Comparison of ENCODE assay signal across 29 cellular contexts in genomic region chr11:111035746-111036145, GRCh38.
DNase-seq lines count a peak whose midpoint lies in the region; ATAC-seq, FAIRE-seq and TF ChIP-seq lines count a peak whose summit lies in the region.
"Had no signal": no experiment of that assay in that cellular context is flagged by ENCODE, and none has a peak within 500 bp of the region (broad histone marks: within the 10 kb centered on the region; RNA-seq: fewer than 3 reads in every experiment).

No MANE protein-coding gene starts in this region.

- H3K36me3 Mint-ChIP-seq in memory B cell = peaks cover 3% of the 10 kb centered on the region
- H3K36me3 Mint-ChIP-seq: CD14-positive monocyte; CD4-positive, alpha-beta memory T cell; CD4-positive, CD25-positive, alpha-beta regulatory T cell; CD8-positive, alpha-beta memory T cell; CD8-positive, alpha-beta T cell had no signal

- DNase-seq in memory B cell (ENCODE audit: low spot score in 2 of 2) (no peak), urothelium cell line (ENCODE audit: low spot score) (no peak), GM12891 (ENCODE audit: insufficient read length, low spot score) (no peak)
- DNase-seq: 8988T; ACHN; AML-193; BE2C; C1 segment of cervical spinal cord; Caco-2; Calu3; CD4-positive, alpha-beta memory T cell; CD4-positive, alpha-beta T cell; CD4-positive, CD25-positive, alpha-beta regulatory T cell; CD8-positive, alpha-beta memory T cell; CD8-positive, alpha-beta T cell; COR-L47; DMS 273 treated with DMSO at 0.1 percent for 48 hours; DMS153; DMS53; DMS79; DMS79 treated with DMSO at 0.1 percent for 48 hours; DND-41; EL had no signal

- no peak for ATAC-seq in memory B cell (ENCODE audit: low read depth)
- no peak for ATAC-seq in HG03439 (IDR thresholded peaks at IDR 0.05; ENCODE audit: unreplicated experiment)
- ATAC-seq: A549; CD8-positive, alpha-beta T cell had no signal

- H3K27me3 Mint-ChIP-seq in memory B cell = no peaks in the 10 kb centered on the region
- H3K27me3 Mint-ChIP-seq: B cell; CD4-positive, alpha-beta memory T cell; CD4-positive, alpha-beta T cell; CD4-positive, CD25-positive, alpha-beta regulatory T cell; CD8-positive, alpha-beta memory T cell had no signal

- no peak overlapping the region for H3K4me3 Mint-ChIP-seq in memory B cell
- H3K4me3 Mint-ChIP-seq: B cell; CD14-positive monocyte; CD4-positive, alpha-beta memory T cell; CD4-positive, alpha-beta T cell; CD4-positive, CD25-positive, alpha-beta regulatory T cell; CD8-positive, alpha-beta memory T cell; CD8-positive, alpha-beta T cell had no signal

- TF ChIP-seq POLR2A in GM12891 (IDR thresholded peaks at IDR 0.05; ENCODE audit: low read depth, low read length) = no peak

- H3K9me3 Mint-ChIP-seq in memory B cell = peaks cover 11% of the 10 kb centered on the region

- no peaks in the 10 kb centered on the region for H3K4me1 Mint-ChIP-seq in memory B cell
- H3K4me1 Mint-ChIP-seq: B cell; CD14-positive monocyte; CD4-positive, alpha-beta memory T cell; CD4-positive, CD25-positive, alpha-beta regulatory T cell; CD8-positive, alpha-beta memory T cell had no signal

- peak overlapping the region; percentile 53 for H3K27ac Mint-ChIP-seq in memory B cell
- H3K27ac Mint-ChIP-seq: B cell; CD14-positive monocyte; CD4-positive, alpha-beta memory T cell; CD4-positive, alpha-beta T cell; CD4-positive, CD25-positive, alpha-beta regulatory T cell; CD8-positive, alpha-beta memory T cell; CD8-positive, alpha-beta T cell had no signal

- FAIRE-seq in urothelium cell line (lab: Jason Lieb, UNC) (peak; percentile 37), GM12891 (lab: Jason Lieb, UNC) (no peak)
- FAIRE-seq: A204.1, A549, D721Med had no signal

TF ChIP-seq in GM12891, 5 proteins besides CTCF, POLR2A, EP300 and RAD21:
- TF ChIP-seq PAX5 (IDR thresholded peaks at IDR 0.05; ENCODE audit: insufficient read depth, low read length, severe bottlenecking) (no peak), TAF1 (IDR thresholded peaks at IDR 0.05; ENCODE audit: low read depth, low read length) (no peak), POLR2AphosphoS5 (IDR thresholded peaks at IDR 0.05; ENCODE audit: low read depth, low read length) (no peak), POU2F2 (IDR thresholded peaks at IDR 0.05; ENCODE audit: low read depth, low read length) (no peak), SPI1 (IDR thresholded peaks at IDR 0.05; ENCODE audit: low read depth, low read length) (no peak)
